In genomic region chr17:80147035-80147939, GRCh38 we compare ENCODE assay signal across 8 cellular contexts. TPM values are rescaled to one million over a fixed set of nuclear protein-coding genes. Genes with fewer than 3 reads are reported as not detected.
DNase-seq lines count a peak whose midpoint lies in the region; ATAC-seq and TF ChIP-seq lines count a peak whose summit lies in the region.

Gene EIF4A3 (minus strand): TSS chr17:80147128. CDS start chr17:80146961, 167 bp downstream.

- no peaks in the 10 kb centered on the region for H3K9me3 Mint-ChIP-seq in immature natural killer cell

- H3K4me3 Mint-ChIP-seq in immature natural killer cell, result peak within 1 kb of the TSS; percentile 96 to 100 (median 99)

- peaks cover 4 to 14% (median 6%) of the 10 kb centered on the region in 3 donors for H3K27me3 Mint-ChIP-seq in immature natural killer cell (ENCODE audit: low read depth in 3 of 3)

- in situ Hi-C loops in GM18951 (cut with MboI; ENCODE audit: low sequenced_read_pairs, unreplicated experiment), result no loop called here

- H3K27ac Mint-ChIP-seq in immature natural killer cell, result peak within 1 kb of the TSS; percentile 92 to 100 (median 98)

- H3K4me1 Mint-ChIP-seq in immature natural killer cell, result peaks cover 39 to 41% of the 10 kb centered on the region in 2 donors

- H3K36me3 Mint-ChIP-seq in immature natural killer cell, result peaks cover 0 to 4% (median 4%) of the 10 kb centered on the region in 3 donors

- peak; percentile 99 for TF ChIP-seq POLR2A in GM18951 (IDR thresholded peaks at IDR 0.05; ENCODE audit: extremely low read depth, insufficient read depth, insufficient read length)

- ATAC-seq in HG03196 (IDR thresholded peaks at IDR 0.05; ENCODE audit: unreplicated experiment), result peak; percentile 85

- peak; percentile 98 for DNase-seq in AG08395 (ENCODE audit: low spot score)
- DNase-seq in NCI-H345 treated with DMSO at 0.1 percent for 48 hours (lab: John Stamatoyannopoulos, UW; ENCODE audit: unreplicated experiment), result peak; percentile 97
- peak; percentile 85 to 93 (median 90) for DNase-seq in activated CD4-positive, CD25-positive, alpha-beta regulatory T cell (lab: John Stamatoyannopoulos, UW)
- peak; percentile 98 for DNase-seq in central memory CD4-positive, alpha-beta T cell
- peak; percentile 94 to 95 (median 95) for DNase-seq in immature natural killer cell
- peak; percentile 99 for DNase-seq in smooth muscle cell of the brain vasculature (ENCODE audit: low read depth, low spot score)

RNA-seq across cellular contexts. Expression of gene EIF4A3, which starts in this region (rescaled TPM):
- polyA plus RNA-seq in immature natural killer cell, result 100 to 1,000 TPM in 1 of 3 donors, 10 to 100 TPM in 2; 70.7 to 124 (median 92.6) TPM

Comparison
In these comparisons a context has a peak if more than half of its experiments do, and no peak if none do; other contexts are left out.
1. Peak in every context shown above with its lines: DNase-seq and ATAC-seq.